24 cellular contexts compared by ENCODE assay signal in the genomic region with DNA sequence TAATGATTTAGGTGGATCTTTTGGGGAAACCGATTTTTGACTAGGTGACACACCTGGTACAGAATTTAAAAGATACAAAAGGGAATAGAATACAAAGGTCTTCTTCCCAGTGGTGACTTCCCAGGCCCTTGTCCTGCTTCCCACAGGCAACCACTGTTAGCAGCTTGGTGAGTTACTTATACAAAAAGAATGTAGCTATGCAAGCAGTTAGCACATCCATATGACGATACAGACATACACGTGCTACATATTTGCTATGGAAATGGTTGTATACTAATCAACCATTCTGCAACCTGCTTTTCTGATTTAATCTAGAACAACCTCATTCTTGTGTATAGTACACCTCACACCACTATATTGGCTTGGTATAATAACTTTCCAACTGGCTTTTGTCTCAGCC. TPM values are rescaled to one million over a fixed set of nuclear protein-coding genes. Genes with fewer than 3 reads are reported as not detected.
A peak's percentile ranks its signal among the peaks of the same experiment; 100 is the strongest.
DNase-seq lines count a peak whose midpoint lies in the region; ATAC-seq and TF ChIP-seq lines count a peak whose summit lies in the region.
"Had no signal": no experiment of that assay in that cellular context is flagged by ENCODE, and none has a peak within 500 bp of the region (broad histone marks: within the 10 kb centered on the region; RNA-seq: fewer than 3 reads in every experiment).

No MANE protein-coding gene starts in this region.

- intact Hi-C loops in vagina (cut with DNase I): no loop called here

- H3K36me3 Mint-ChIP-seq in activated naive CD4-positive, alpha-beta T cell treated with anti-CD3 and anti-CD28 coated beads, Interleukin-2, amount 50 U/mL, for 72 hours: peaks cover 14 to 26% of the 10 kb centered on the region in 2 donors
- peaks cover 91% of the 10 kb centered on the region for H3K36me3 Mint-ChIP-seq in activated T-helper 17 cell treated with anti-CD3 and anti-CD28 coated beads, Interleukin-2, amount 50 U/mL, for 72 hours (ENCODE audit: low read depth)
- H3K36me3 Mint-ChIP-seq in stimulated activated naive B cell treated with anti-CD40 and anti-IgM and Interleukin-4, amounts not matched to agents 10 μg/mL and 1 μg/mL and 100 μg/mL, for 72 hours: peaks cover 37 to 64% of the 10 kb centered on the region in 2 donors
- H3K36me3 Mint-ChIP-seq in type B pancreatic cell: peaks cover 41% of the 10 kb centered on the region

- H3K27me3 Mint-ChIP-seq in activated T-helper 17 cell treated with anti-CD3 and anti-CD28 coated beads, Interleukin-2, amount 50 U/mL, for 72 hours: no peaks in the 10 kb centered on the region
- no peaks in the 10 kb centered on the region for H3K27me3 Mint-ChIP-seq in stimulated activated naive B cell treated with anti-CD40 and anti-IgM and Interleukin-4, amounts not matched to agents 10 μg/mL and 1 μg/mL and 100 μg/mL, for 72 hours
- H3K27me3 Mint-ChIP-seq in type B pancreatic cell: no peaks in the 10 kb centered on the region
- H3K27me3 Mint-ChIP-seq: activated CD4-positive, alpha-beta memory T cell treated with anti-CD3 and anti-CD28 coated beads for 36 hours; memory B cell; stimulated activated naive CD8-positive, alpha-beta T cell treated with anti-CD3 and anti-CD28 coated beads, Interleukin-15, Interleukin-2, amounts not matched to agents 100 ng/mL and 50 ng/mL, for 24 hours had no signal

- no peaks in the 10 kb centered on the region for H3K27me3 ChIP-seq in vagina
- H3K27me3 ChIP-seq: BLaER1, neutrophil had no signal

- no peak for TF ChIP-seq POLR2A in vagina (IDR thresholded peaks at IDR 0.05)

- peaks cover 0 to 46% of the 10 kb centered on the region in 2 donors for H3K36me3 ChIP-seq in vagina

- H3K4me3 Mint-ChIP-seq in activated T-helper 17 cell treated with anti-CD3 and anti-CD28 coated beads, Interleukin-2, amount 50 U/mL, for 72 hours: no peak overlapping the region
- H3K4me3 Mint-ChIP-seq in stimulated activated naive B cell treated with anti-CD40 and anti-IgM and Interleukin-4, amounts not matched to agents 10 μg/mL and 1 μg/mL and 100 μg/mL, for 72 hours: no peak overlapping the region
- H3K4me3 Mint-ChIP-seq in type B pancreatic cell: no peak overlapping the region
- H3K4me3 Mint-ChIP-seq: activated CD4-positive, alpha-beta memory T cell treated with anti-CD3 and anti-CD28 coated beads for 36 hours; brain; memory B cell; stimulated activated naive CD8-positive, alpha-beta T cell treated with anti-CD3 and anti-CD28 coated beads, Interleukin-15, Interleukin-2, amounts not matched to agents 100 ng/mL and 50 ng/mL, for 24 hours had no signal

- no peak for DNase-seq in activated naive CD4-positive, alpha-beta T cell treated with anti-CD3 and anti-CD28 coated beads, Interleukin-2, amount 50 U/mL, for 72 hours (ENCODE audit: low spot score in 2 of 2)
- DNase-seq in activated naive CD4-positive, alpha-beta T cell (lab: John Stamatoyannopoulos, UW): no peak
- DNase-seq in iris pigment epithelial cell (ENCODE audit: low read depth) (peak; percentile 61), type B pancreatic cell (ENCODE audit: extremely low spot score, unreplicated experiment) (no peak), vagina (ENCODE audit: extremely low spot score in 2 of 2) (no peak)
- no peak for DNase-seq in stimulated activated naive B cell treated with anti-CD40 and anti-IgM and Interleukin-4, amounts not matched to agents 10 μg/mL and 1 μg/mL and 100 μg/mL, for 72 hours
- DNase-seq: activated CD4-positive, CD25-positive, alpha-beta regulatory T cell treated with anti-CD3 and anti-CD28 coated beads, Interleukin-2, amount 50 U/mL, for 72 hours; activated gamma-delta T cell; activated T-cell treated with anti-CD3 and anti-CD28 coated beads for 4 hours; hippocampal formation; MV-4-11; NCI-H146; NCI-H2107; RPMI8226 had no signal

- peaks cover 7% of the 10 kb centered on the region for H3K4me1 ChIP-seq in vagina
- H3K4me1 ChIP-seq: A549 had no signal

- no peak overlapping the region for H3K27ac ChIP-seq in vagina
- H3K27ac ChIP-seq: A549, BLaER1, neutrophil had no signal

- H3K9me3 ChIP-seq in vagina: no peaks in the 10 kb centered on the region
- H3K9me3 ChIP-seq: A549, BLaER1, neutrophil had no signal

- H3K27ac Mint-ChIP-seq in activated naive CD4-positive, alpha-beta T cell treated with anti-CD3 and anti-CD28 coated beads, Interleukin-2, amount 50 U/mL, for 72 hours: peak overlapping the region; percentile 74 to 91
- H3K27ac Mint-ChIP-seq in activated T-helper 17 cell treated with anti-CD3 and anti-CD28 coated beads, Interleukin-2, amount 50 U/mL, for 72 hours: peak overlapping the region; percentile 62
- peak overlapping the region; percentile 37 for H3K27ac Mint-ChIP-seq in stimulated activated naive B cell treated with anti-CD40 and anti-IgM and Interleukin-4, amounts not matched to agents 10 μg/mL and 1 μg/mL and 100 μg/mL, for 72 hours
- no peak overlapping the region for H3K27ac Mint-ChIP-seq in type B pancreatic cell
- H3K27ac Mint-ChIP-seq: activated CD4-positive, alpha-beta memory T cell treated with anti-CD3 and anti-CD28 coated beads for 36 hours; memory B cell; stimulated activated naive CD8-positive, alpha-beta T cell treated with anti-CD3 and anti-CD28 coated beads, Interleukin-15, Interleukin-2, amounts not matched to agents 100 ng/mL and 50 ng/mL, for 24 hours had no signal

- ATAC-seq in activated naive CD4-positive, alpha-beta T cell treated with anti-CD3 and anti-CD28 coated beads, Interleukin-2, amount 50 U/mL, for 72 hours: no peak
- ATAC-seq in activated T-helper 17 cell treated with anti-CD3 and anti-CD28 coated beads, Interleukin-2, amount 50 U/mL, for 72 hours (replicated peaks): no peak
- no peak for ATAC-seq in stimulated activated naive B cell treated with anti-CD40 and anti-IgM and Interleukin-4, amounts not matched to agents 10 μg/mL and 1 μg/mL and 100 μg/mL, for 72 hours (replicated peaks)
- ATAC-seq in GM19324 (IDR thresholded peaks at IDR 0.05; ENCODE audit: low FRiP score, unreplicated experiment): no peak
- ATAC-seq: esophagus mucosa had no signal

- TF ChIP-seq CTCF in type B pancreatic cell (conservative IDR thresholded peaks at IDR 0.05) (no peak), vagina (IDR thresholded peaks at IDR 0.05) (no peak)

- H3K9me3 Mint-ChIP-seq in activated naive CD4-positive, alpha-beta T cell treated with anti-CD3 and anti-CD28 coated beads, Interleukin-2, amount 50 U/mL, for 72 hours: no peaks in the 10 kb centered on the region
- no peaks in the 10 kb centered on the region for H3K9me3 Mint-ChIP-seq in activated T-helper 17 cell treated with anti-CD3 and anti-CD28 coated beads, Interleukin-2, amount 50 U/mL, for 72 hours
- no peaks in the 10 kb centered on the region for H3K9me3 Mint-ChIP-seq in stimulated activated naive B cell treated with anti-CD40 and anti-IgM and Interleukin-4, amounts not matched to agents 10 μg/mL and 1 μg/mL and 100 μg/mL, for 72 hours
- no peaks in the 10 kb centered on the region for H3K9me3 Mint-ChIP-seq in type B pancreatic cell
- H3K9me3 Mint-ChIP-seq: activated CD4-positive, alpha-beta memory T cell treated with anti-CD3 and anti-CD28 coated beads for 36 hours; memory B cell; stimulated activated naive CD8-positive, alpha-beta T cell treated with anti-CD3 and anti-CD28 coated beads, Interleukin-15, Interleukin-2, amounts not matched to agents 100 ng/mL and 50 ng/mL, for 24 hours had no signal

- H3K4me1 Mint-ChIP-seq in activated T-helper 17 cell treated with anti-CD3 and anti-CD28 coated beads, Interleukin-2, amount 50 U/mL, for 72 hours: peaks cover 14% of the 10 kb centered on the region
- H3K4me1 Mint-ChIP-seq in stimulated activated naive B cell treated with anti-CD40 and anti-IgM and Interleukin-4, amounts not matched to agents 10 μg/mL and 1 μg/mL and 100 μg/mL, for 72 hours: peaks cover 0 to 1% of the 10 kb centered on the region in 2 donors
- H3K4me1 Mint-ChIP-seq in type B pancreatic cell (ENCODE audit: unreplicated experiment): no peaks in the 10 kb centered on the region

- H3K4me3 ChIP-seq in vagina: no peak overlapping the region
- H3K4me3 ChIP-seq: A549, BLaER1 had no signal

RNA-seq across cellular contexts. Expression of a gene that starts 51.0 kb away (rescaled TPM):
- total RNA-seq in activated naive CD4-positive, alpha-beta T cell treated with anti-CD3 and anti-CD28 coated beads, Interleukin-2, amount 50 U/mL, for 72 hours: 10 to 100 TPM; 59.4 to 60.2 TPM
- total RNA-seq in activated T-helper 17 cell treated with anti-CD3 and anti-CD28 coated beads, Interleukin-2, amount 50 U/mL, for 72 hours: 10 to 100 TPM; 67.2 to 73.9 TPM
- total RNA-seq in type B pancreatic cell (ENCODE audit: low replicate concordance) (24.4 and 31.1 TPM in 2 replicates), vagina (34.1 TPM)
